8 cellular contexts compared by ENCODE assay signal in genomic region chr4:2009651-2010233, GRCh38. TPM values are rescaled to one million over a fixed set of nuclear protein-coding genes. Genes with fewer than 3 reads are reported as not detected.
DNase-seq lines count a peak whose midpoint lies in the region; TF ChIP-seq lines count a peak whose summit lies in the region.

No MANE protein-coding gene starts in this region.

- in situ Hi-C loops in HAP-1 (cut with MboI; ENCODE audit: low sequenced_read_pairs) = no loop called here

- intact Hi-C loops in lower leg skin (cut with DNase I; ENCODE audit: low total_unique reads) = no loop called here

- H3K36me3 ChIP-seq in HAP-1 (replicated peaks) (peaks cover 10% of the 10 kb centered on the region), duodenal mucosa (ENCODE audit: control insufficient read depth in 1 of 2, insufficient read depth in 2 of 2, low read length in 2 of 2) (peaks cover 0 to 9% of the 10 kb centered on the region in 2 donors)

- no peak for TF ChIP-seq POLR2A in lower leg skin (IDR thresholded peaks at IDR 0.05)

- 5 to 6% methylated on average over 23 of the region's 23 CpGs for WGBS in lower leg skin, 2 donors

- peak overlapping the region; percentile 90 for H3K4me3 ChIP-seq in HAP-1
- H3K4me3 ChIP-seq in duodenal mucosa (ENCODE audit: low read depth in 1 of 2, low read length in 2 of 2) = peak overlapping the region; percentile 96 to 100
- H3K4me3 ChIP-seq in lower leg skin (ENCODE audit: low read depth, poor library complexity, severe bottlenecking) = peak overlapping the region; percentile 68

- peak overlapping the region; percentile 99 for H3K27ac ChIP-seq in duodenal mucosa (ENCODE audit: low read depth, low read length)

- H3K9me3 ChIP-seq in HAP-1 (no peaks in the 10 kb centered on the region), duodenal mucosa (ENCODE audit: control insufficient read depth in 1 of 2, low read length in 2 of 2) (no peaks in the 10 kb centered on the region)

- H3K4me1 ChIP-seq in HAP-1 (peaks cover 10% of the 10 kb centered on the region), duodenal mucosa (ENCODE audit: control insufficient read depth in 1 of 2, insufficient read depth in 2 of 2, low read length in 2 of 2) (peaks cover 9 to 10% of the 10 kb centered on the region in 2 donors)

- H3K9ac ChIP-seq in duodenal mucosa (ENCODE audit: low read depth in 1 of 2, low read length in 2 of 2) = peak overlapping the region; percentile 80 to 99

- H3K27me3 ChIP-seq in HAP-1 (ENCODE audit: low read depth) = no peaks in the 10 kb centered on the region
- no peaks in the 10 kb centered on the region for H3K27me3 ChIP-seq in duodenal mucosa (ENCODE audit: control insufficient read depth in 1 of 2, insufficient read depth in 2 of 2, low read length in 2 of 2)

- TF ChIP-seq CTCF in lower leg skin (IDR thresholded peaks at IDR 0.05) = no peak

- DNase-seq in COR-L47 (lab: John Stamatoyannopoulos, UW) = peak; percentile 66
- peak; percentile 57 to 80 for DNase-seq in HAP-1 (ENCODE audit: low spot score in 2 of 2)
- peak; percentile 55 for DNase-seq in NCI-H2227 treated with DMSO at 0.1 percent for 48 hours (lab: John Stamatoyannopoulos, UW)
- DNase-seq in activated CD4-positive, alpha-beta T cell treated with anti-CD3 and anti-CD28 coated beads, Interleukin-2, amount 50 U/mL, for 24 hours (ENCODE audit: low read depth in 1 of 2, low spot score in 1 of 2) = peak; percentile 14 to 42
- peak; percentile 36 to 88 for DNase-seq in lower leg skin (ENCODE audit: low spot score in 2 of 2)
- DNase-seq in stimulated activated CD4-positive, alpha-beta T cell treated with anti-CD3 and anti-CD28 coated beads, TNF-alpha, amount 100 ng/mL, for 48 hours (ENCODE audit: low read depth in 3 of 3) = peak; percentile 10 to 22 (median 21)
- DNase-seq in occipital lobe (lab: John Stamatoyannopoulos, UW) = no peak

RNA-seq across cellular contexts. Expression of gene NELFA, which starts 1.0 kb away (rescaled TPM):
- 10 to 100 TPM; 29.3 to 45.3 (median 35.7) TPM for total RNA-seq in lower leg skin
- 19.0 TPM for total RNA-seq in occipital lobe

RNA-seq across cellular contexts. Expression of gene NAT8L, which starts 49.4 kb away (rescaled TPM):
- total RNA-seq in lower leg skin = 1 to 10 TPM in 2 of 4 donors, under 1 TPM in 2; 0.39 to 1.4 (median 0.97) TPM
- total RNA-seq in occipital lobe = 11.4 TPM
